In genomic region chr1:154955718-154956513, GRCh38 we compare ENCODE assay signal across 8 cellular contexts. TPM values are rescaled to one million over a fixed set of nuclear protein-coding genes. Genes with fewer than 3 reads are reported as not detected.
DNase-seq lines count a peak whose midpoint lies in the region; ATAC-seq, FAIRE-seq and TF ChIP-seq lines count a peak whose summit lies in the region.

Gene PBXIP1 (minus strand): TSS chr1:154956099. CDS start chr1:154953721, 2,378 bp downstream.

- WGBS in A549 (ENCODE audit: missing lambda C conversion rate): under 1% methylated on average over 18 of the region's 18 CpGs

- TF ChIP-seq RAD21 in A549 (conservative IDR thresholded peaks at IDR 0.05 in 1 of 2, IDR thresholded peaks at IDR 0.05 in 1 of 2): no peak; a peak in 1 of 5 replicates

- intact Hi-C loops in activated B cell treated with CpG ODN at 0.5 μM for 24 hours (cut with micrococcal nuclease): loop anchor here (1.0 to 5.0 kb wide), 4 partner anchors 18 to 399 kb away; partner anchors contain the start of genes CKS1B and UBE2Q1

- TF ChIP-seq CTCF in A549 (IDR thresholded peaks at IDR 0.05) (0 out of 3 replicates have a peak, but pooled peaks have one; percentile 29), activated B cell treated with CpG ODN at 0.5 μM for 24 hours (IDR thresholded peaks at IDR 0.05) (no peak)

- H3K27me3 Mint-ChIP-seq in activated B cell treated with CpG ODN at 0.5 μM for 24 hours: no peaks in the 10 kb centered on the region

- H3K27ac ChIP-seq in A549 (peak within 1 kb of the TSS; percentile 49 to 82), caudate nucleus (ENCODE audit: low read depth, low read length) (peak within 1 kb of the TSS; percentile 92), skeletal muscle tissue (ENCODE audit: low read depth, low read length) (peak within 1 kb of the TSS; percentile 90)

- H3K9me3 Mint-ChIP-seq in activated B cell treated with CpG ODN at 0.5 μM for 24 hours: no peaks in the 10 kb centered on the region

- H3K4me3 ChIP-seq in A549 (peak within 1 kb of the TSS; percentile 49), skeletal muscle tissue (ENCODE audit: low read length in 3 of 3) (peak within 1 kb of the TSS; percentile 79 to 95 (median 92))

- H3K9me3 ChIP-seq in A549 (no peaks in the 10 kb centered on the region), skeletal muscle tissue (ENCODE audit: control insufficient read depth in 3 of 3, low read length in 3 of 3) (no peaks in the 10 kb centered on the region)

- CTCF ChIA-PET in A549 (lab: Yijun Ruan, JAX) (interaction anchor here (0.6 to 2.4 kb wide), 6 partner anchors 9 to 396 kb away, joined by 3 to 13 read pairs (median 4); partner anchors contain the start of gene PMVK), activated B cell treated with CpG ODN at 0.5 μM for 24 hours (lab: Charles Lee) (interaction anchor here (0.7 to 2.3 kb wide), 8 partner anchors 20 to 396 kb away, joined by 3 to 11 read pairs (median 6); partner anchors contain the start of genes ADAM15 and PMVK)

- peak; percentile 87 to 99 for DNase-seq in A549 (ENCODE audit: low read depth in 1 of 2, low spot score in 1 of 2)
- peak; percentile 99 for DNase-seq in NCI-H345 treated with DMSO at 0.1 percent for 48 hours (lab: John Stamatoyannopoulos, UW; ENCODE audit: unreplicated experiment)
- peak; percentile 52 for DNase-seq in activated B cell treated with CpG ODN at 0.5 μM for 24 hours
- peak in 55 of 61 donors; percentile 28 to 90 (median 67) for DNase-seq in caudate nucleus (lab: John Stamatoyannopoulos, UW)
- peak; percentile 96 for DNase-seq in iPS-NIHi7 (ENCODE audit: extremely low spot score)

- H3K4me1 ChIP-seq in A549 (peaks cover 27% of the 10 kb centered on the region), skeletal muscle tissue (ENCODE audit: control insufficient read depth in 3 of 3, insufficient read depth in 3 of 3, low read length in 3 of 3) (peaks cover 70 to 88% (median 77%) of the 10 kb centered on the region in 3 donors)

- H3K36me3 ChIP-seq in skeletal muscle tissue (ENCODE audit: control insufficient read depth in 3 of 3, insufficient read depth in 3 of 3, low read length in 3 of 3): peaks cover 19 to 35% (median 19%) of the 10 kb centered on the region in 3 donors

- peaks cover 20% of the 10 kb centered on the region for H3K36me3 Mint-ChIP-seq in activated B cell treated with CpG ODN at 0.5 μM for 24 hours (ENCODE audit: low read depth)

- H3K27me3 ChIP-seq in skeletal muscle tissue (ENCODE audit: control insufficient read depth in 3 of 3, insufficient read depth in 3 of 3, low read length in 3 of 3): no peaks in the 10 kb centered on the region

- POLR2A ChIA-PET in A549 (lab: Yijun Ruan, JAX) (interaction anchor here (0.5 to 2.4 kb wide), 7 partner anchors 10 to 347 kb away, joined by 3 to 26 read pairs (median 5); partner anchors contain the start of genes CKS1B, LENEP, PMVK and SHC1), activated B cell treated with CpG ODN at 0.5 μM for 24 hours (lab: Charles Lee) (interaction anchor here (0.6 to 6.8 kb wide), 15 partner anchors 10 to 570 kb away, joined by 3 to 52 read pairs (median 6); partner anchors contain the start of genes CKS1B, FLAD1, KCNN3 and KRTCAP2)

- FAIRE-seq in A549 (lab: Jason Lieb, UNC): no peak

- no peak for TF ChIP-seq EP300 in A549 (IDR thresholded peaks at IDR 0.05)

- peak within 1 kb of the TSS; percentile 93 for H3K27ac Mint-ChIP-seq in activated B cell treated with CpG ODN at 0.5 μM for 24 hours

- peak within 1 kb of the TSS; percentile 78 to 98 (median 90) for H3K9ac ChIP-seq in skeletal muscle tissue (ENCODE audit: low read depth in 1 of 3, low read length in 3 of 3)

- peaks cover 81% of the 10 kb centered on the region for H3K4me1 Mint-ChIP-seq in activated B cell treated with CpG ODN at 0.5 μM for 24 hours

- ATAC-seq in A549 (peak; percentile 83 to 90), GM18867 (IDR thresholded peaks at IDR 0.05; ENCODE audit: unreplicated experiment) (peak; percentile 60), HG03354 (IDR thresholded peaks at IDR 0.05; ENCODE audit: poor library complexity, severe bottlenecking, unreplicated experiment) (peak; percentile 64), activated B cell treated with CpG ODN at 0.5 μM for 24 hours (ENCODE audit: low read depth) (peak; percentile 72)

- no peak for TF ChIP-seq POLR2A in A549 (IDR thresholded peaks at IDR 0.05; ENCODE audit: low read length)

- peak within 1 kb of the TSS; percentile 91 for H3K4me3 Mint-ChIP-seq in activated B cell treated with CpG ODN at 0.5 μM for 24 hours

- peak within 1 kb of the TSS; percentile 93 for H3K4me2 ChIP-seq in A549

TF ChIP-seq in A549, 52 proteins besides CTCF, POLR2A, EP300 and RAD21:
- TF ChIP-seq FOXS1 (CRISPR knock-in tag; IDR thresholded peaks at IDR 0.05): no peak
- TF ChIP-seq PHF8 (IDR thresholded peaks at IDR 0.05; ENCODE audit: borderline replicate concordance, low read depth): no peak
- peak; percentile 74 for TF ChIP-seq USF2 (IDR thresholded peaks at IDR 0.05)
- no peak for TF ChIP-seq NR3C1 (IDR thresholded peaks at IDR 0.05)
- TF ChIP-seq GATA3 (IDR thresholded peaks at IDR 0.05; ENCODE audit: borderline replicate concordance): no peak
- no peak for TF ChIP-seq HOXB13 (CRISPR knock-in tag; IDR thresholded peaks at IDR 0.05; ENCODE audit: low read depth)
- peak; percentile 62; the same call in 1 of the 2 replicates for TF ChIP-seq KDM5A (IDR thresholded peaks at IDR 0.05)
- TF ChIP-seq RCOR1 (IDR thresholded peaks at IDR 0.05; ENCODE audit: low read depth, low read length): no peak
- TF ChIP-seq JUN (IDR thresholded peaks at IDR 0.05): 0 out of 5 replicates have a peak, but pooled peaks of 1 of the 2 experiments have one; percentile 12
- no peak for TF ChIP-seq HEYL (CRISPR knock-in tag; IDR thresholded peaks at IDR 0.05)

RNA-seq across cellular contexts. Expression of gene PBXIP1, which starts in this region (rescaled TPM):
- polyA plus RNA-seq in A549 (2011; rRNA removed) (15.0 and 16.8 TPM in 2 replicates), A549 (2017; fragmentation: RNase III; extraction: RNeasy Plus Mini Kit Qiagen cat#74134 plus additional on column Dnase treatment) (13.9 to 22.4 TPM (median 20.8 TPM) in 3 replicates)
- 6.0 and 7.7 TPM in 2 replicates for polyA plus RNA-seq in A549 (2012; cell fraction: cytosol; rRNA removed)
- 18.0 and 20.1 TPM in 2 replicates for polyA plus RNA-seq in A549 (2012; cell fraction: nucleus; rRNA removed)
- 14.2 and 14.3 TPM in 2 replicates for polyA minus RNA-seq in A549 (2011; rRNA and poly(A)+ RNA removed)
- total RNA-seq in activated B cell treated with CpG ODN at 0.5 μM for 24 hours (42.4 and 43.2 TPM in 2 replicates), skeletal muscle tissue (190 TPM)

Comparison
In these comparisons a context has a peak if more than half of its experiments do, and no peak if none do; other contexts are left out.
1. Peak in every context shown above with its lines: DNase-seq, ATAC-seq, H3K4me3 ChIP-seq and H3K27ac ChIP-seq.